ENCODE assay signal across 10 cellular contexts in the genomic region with DNA sequence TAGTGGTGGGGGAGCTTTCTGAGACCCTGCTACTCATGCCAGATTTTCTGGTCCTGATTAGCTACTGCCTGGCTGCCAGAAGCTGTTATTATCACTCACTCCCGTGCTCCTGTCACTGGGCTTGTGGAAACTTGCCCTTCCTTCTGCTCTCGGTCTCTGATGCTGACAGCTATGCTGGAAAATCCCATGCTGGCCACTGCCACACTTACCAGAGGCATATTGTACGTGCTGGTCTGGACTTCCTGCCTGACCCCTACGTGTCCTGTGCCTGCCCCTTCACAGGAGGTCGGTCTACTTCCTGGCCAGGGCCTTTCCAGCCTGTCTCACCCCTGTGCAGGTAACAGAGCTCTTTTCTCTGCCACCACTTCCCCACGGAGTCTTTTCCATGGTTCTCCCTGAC.
A peak's percentile ranks its signal among the peaks of the same experiment; 100 is the strongest.
DNase-seq lines count a peak whose midpoint lies in the region; ATAC-seq and TF ChIP-seq lines count a peak whose summit lies in the region.
"Had no signal": no experiment of that assay in that cellular context is flagged by ENCODE, and none has a peak within 500 bp of the region (broad histone marks: within the 10 kb centered on the region; RNA-seq: fewer than 3 reads in every experiment).

No MANE protein-coding gene starts in this region.

- DNase-seq in cerebellar cortex (ENCODE audit: low spot score) = peak; percentile 82
- DNase-seq in mesenchymal stem cell = peak; percentile 72
- DNase-seq in erythroblast (lab: John Stamatoyannopoulos, UW) = no peak
- DNase-seq in effector memory CD4-positive, alpha-beta T cell = no peak
- DNase-seq in D341Med (ENCODE audit: low spot score) = no peak
- DNase-seq: activated naive CD4-positive, alpha-beta T cell treated with anti-CD3 and anti-CD28 coated beads for 36 hours had no signal

- no peak overlapping the region for H2BK15ac ChIP-seq in mesenchymal stem cell (ENCODE audit: low read depth, poor library complexity, severe bottlenecking)

- H3K4me1 ChIP-seq in BLaER1 treated with 17β-estradiol and CSF1 and Interleukin-3, amounts not matched to agents 10 nM and 100 nM = peaks cover 22 to 83% (median 29%) of the 10 kb centered on the region in 10 experiments; a peak in 19 of 20 replicates
- peaks cover 11% of the 10 kb centered on the region for H3K4me1 ChIP-seq in mesenchymal stem cell (ENCODE audit: control insufficient read depth, insufficient read depth, low read depth, low read length)
- H3K4me1 ChIP-seq in effector memory CD4-positive, alpha-beta T cell (ENCODE audit: control insufficient read depth, insufficient read depth, low read length, poor library complexity, severe bottlenecking) = peaks cover 10% of the 10 kb centered on the region

- H3K9ac ChIP-seq in BLaER1 treated with 17β-estradiol and CSF1 and Interleukin-3, amounts not matched to agents 10 nM and 100 nM = no peak overlapping the region
- peak overlapping the region; percentile 50 for H3K9ac ChIP-seq in mesenchymal stem cell (ENCODE audit: low read length)

- H2AFZ ChIP-seq in mesenchymal stem cell (ENCODE audit: low read depth, low read length) = no peak overlapping the region

- H3K4ac ChIP-seq in mesenchymal stem cell (ENCODE audit: low read depth in 1 of 2, low read length in 2 of 2) = peak overlapping the region; percentile 9 to 45

- peak overlapping the region; percentile 41 to 67 for H3K18ac ChIP-seq in mesenchymal stem cell (ENCODE audit: low read depth in 1 of 2, low read length in 2 of 2)

- H2BK120ac ChIP-seq in mesenchymal stem cell (ENCODE audit: low read depth, low read length) = peak overlapping the region; percentile 9

- peak; percentile 23 for ATAC-seq in HG03378 (IDR thresholded peaks at IDR 0.05; ENCODE audit: unreplicated experiment)
- ATAC-seq in HG03196 (IDR thresholded peaks at IDR 0.05; ENCODE audit: unreplicated experiment) = no peak

- peaks cover 0 to 15% (median 0%) of the 10 kb centered on the region in 11 experiments; a peak in 5 of 22 replicates for H3K9me3 ChIP-seq in BLaER1 treated with 17β-estradiol and CSF1 and Interleukin-3, amounts not matched to agents 10 nM and 100 nM (replicated peaks in 1 of 11)
- no peaks in the 10 kb centered on the region for H3K9me3 ChIP-seq in mesenchymal stem cell (ENCODE audit: control insufficient read depth, low read length)
- H3K9me3 ChIP-seq in effector memory CD4-positive, alpha-beta T cell (ENCODE audit: control insufficient read depth, low read length) = no peaks in the 10 kb centered on the region

- H3K14ac ChIP-seq in mesenchymal stem cell (ENCODE audit: low read length in 2 of 2) = no peak overlapping the region

- H3K4me3 ChIP-seq in BLaER1 treated with 17β-estradiol and CSF1 and Interleukin-3, amounts not matched to agents 10 nM and 100 nM = no peak overlapping the region
- H3K4me3 ChIP-seq in mesenchymal stem cell (ENCODE audit: insufficient read depth in 1 of 2, low read depth in 1 of 2, low read length in 2 of 2) = no peak overlapping the region
- no peak overlapping the region for H3K4me3 ChIP-seq in effector memory CD4-positive, alpha-beta T cell (ENCODE audit: insufficient read depth, low read depth, low read length, poor library complexity, severe bottlenecking)
- H3K4me3 ChIP-seq: SK-N-MC had no signal

- H4K20me1 ChIP-seq in BLaER1 treated with 17β-estradiol and CSF1 and Interleukin-3, amounts not matched to agents 10 nM and 100 nM = no peaks in the 10 kb centered on the region

- no peak for TF ChIP-seq POLR2A in erythroblast (IDR thresholded peaks at IDR 0.05; ENCODE audit: low read length)

- no peaks in the 10 kb centered on the region for H3K79me1 ChIP-seq in mesenchymal stem cell (replicated peaks; ENCODE audit: low read length, poor library complexity, severe bottlenecking)

- 34% methylated on average over 6 of the region's 6 CpGs for WGBS in mesenchymal stem cell

- H2BK12ac ChIP-seq in mesenchymal stem cell (ENCODE audit: low read length in 2 of 2) = peak overlapping the region; percentile 61 to 86

- no peak overlapping the region for H2BK5ac ChIP-seq in mesenchymal stem cell (ENCODE audit: low read depth, low read length, poor library complexity, severe bottlenecking)

- peak overlapping the region in 8 of 11 experiments; percentile 1 to 60 (median 32); a peak in 8 of 22 replicates for H3K27ac ChIP-seq in BLaER1 treated with 17β-estradiol and CSF1 and Interleukin-3, amounts not matched to agents 10 nM and 100 nM
- H3K27ac ChIP-seq in mesenchymal stem cell (ENCODE audit: low read length, poor library complexity, severe bottlenecking) = no peak overlapping the region
- H3K27ac ChIP-seq in effector memory CD4-positive, alpha-beta T cell (ENCODE audit: insufficient read depth, low read length, poor library complexity, severe bottlenecking) = no peak overlapping the region
- H3K27ac ChIP-seq: SK-N-MC had no signal

- H2AK5ac ChIP-seq in mesenchymal stem cell (ENCODE audit: low read length, severe bottlenecking) = no peak overlapping the region

- no peaks in the 10 kb centered on the region for H3K27me3 ChIP-seq in BLaER1 treated with 17β-estradiol and CSF1 and Interleukin-3, amounts not matched to agents 10 nM and 100 nM
- no peaks in the 10 kb centered on the region for H3K27me3 ChIP-seq in mesenchymal stem cell (ENCODE audit: control insufficient read depth in 1 of 2, insufficient read depth in 1 of 2, low read length in 2 of 2)
- H3K27me3 ChIP-seq in effector memory CD4-positive, alpha-beta T cell (replicated peaks; ENCODE audit: control insufficient read depth, insufficient read depth, low read length, poor library complexity, severe bottlenecking) = no peaks in the 10 kb centered on the region

- peak overlapping the region in 3 of 11 experiments; percentile 38 to 88 (median 70); a peak in 6 of 22 replicates for H3K4me2 ChIP-seq in BLaER1 treated with 17β-estradiol and CSF1 and Interleukin-3, amounts not matched to agents 10 nM and 100 nM
- H3K4me2 ChIP-seq in mesenchymal stem cell (ENCODE audit: low read length, poor library complexity, severe bottlenecking) = no peak overlapping the region

- H4K91ac ChIP-seq in mesenchymal stem cell (ENCODE audit: low read length) = peak overlapping the region; percentile 34

- no peak overlapping the region for H3K23ac ChIP-seq in mesenchymal stem cell (ENCODE audit: low read length in 2 of 2)

- H3K36me3 ChIP-seq in BLaER1 treated with 17β-estradiol and CSF1 and Interleukin-3, amounts not matched to agents 10 nM and 100 nM = no peaks in the 10 kb centered on the region
- no peaks in the 10 kb centered on the region for H3K36me3 ChIP-seq in mesenchymal stem cell (ENCODE audit: control insufficient read depth in 1 of 2, insufficient read depth in 2 of 2, low read depth in 1 of 2, low read length in 2 of 2)
- no peaks in the 10 kb centered on the region for H3K36me3 ChIP-seq in effector memory CD4-positive, alpha-beta T cell (ENCODE audit: control insufficient read depth, insufficient read depth, low read length)

- H4K8ac ChIP-seq in mesenchymal stem cell (ENCODE audit: low read length) = no peak overlapping the region

Comparison
In these comparisons a context has a peak if more than half of its experiments do, and no peak if none do; other contexts are left out.
1. H3K27ac ChIP-seq: peak in BLaER1 treated with 17β-estradiol and CSF1 and Interleukin-3, amounts not matched to agents 10 nM and 100 nM (8 of 11); none in mesenchymal stem cell (single experiment) and effector memory CD4-positive, alpha-beta T cell (single experiment).
2. DNase-seq: peak in cerebellar cortex (single experiment) and mesenchymal stem cell (single experiment); none in erythroblast (0 of 2), effector memory CD4-positive, alpha-beta T cell (0 of 3) and D341Med (single experiment).